ENCODE assay signal across 1 cellular context in genomic region chr18:9348766-9349165, GRCh38.
TF ChIP-seq lines count a peak whose summit lies in the region.

No MANE protein-coding gene starts in this region.

TF ChIP-seq in GM12878, 131 proteins besides CTCF, POLR2A, EP300 and RAD21 (continued from another document):
- TF ChIP-seq KAT2A (conservative IDR thresholded peaks at IDR 0.05; ENCODE audit: control insufficient read depth, low read depth, low read length): no peak
